In the genomic region with DNA sequence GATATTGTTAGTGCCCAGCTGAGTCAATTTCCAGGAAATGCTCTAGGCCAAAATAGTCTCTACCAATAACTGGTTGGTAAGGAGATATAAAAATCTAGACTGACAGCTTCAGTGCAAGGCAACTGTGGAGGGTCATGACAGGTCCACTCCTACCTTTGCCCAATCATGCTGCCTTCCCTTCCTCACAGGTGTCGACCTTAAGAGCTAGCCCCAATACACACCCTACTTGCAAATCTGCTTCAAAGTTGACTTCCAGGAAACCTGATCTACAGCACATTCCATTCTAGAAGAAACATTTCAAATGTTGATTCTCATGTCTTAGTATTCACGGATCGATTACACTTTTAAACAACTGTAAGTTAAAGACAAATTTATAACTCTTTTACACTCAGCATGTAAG, we compare ENCODE assay signal across 16 cellular contexts.
"Had no signal": no experiment of that assay in that cellular context is flagged by ENCODE, and none has a peak within 500 bp of the region (broad histone marks: within the 10 kb centered on the region; RNA-seq: fewer than 3 reads in every experiment).

No MANE protein-coding gene starts in this region.

- H3K9me3 Mint-ChIP-seq: dendritic cell treated with granulocyte-macrophage colony-stimulating factor and Interleukin-4, amounts not matched to agents 40 ng/mL and 50 ng/mL, for 4 days; nephron progenitor cell had no signal

- H3K27me3 Mint-ChIP-seq: dendritic cell treated with granulocyte-macrophage colony-stimulating factor and Interleukin-4, amounts not matched to agents 40 ng/mL and 50 ng/mL, for 4 days; naive thymus-derived CD4-positive, alpha-beta T cell; stimulated activated naive B cell treated with anti-CD40 and anti-IgM and Interleukin-4, amounts not matched to agents 10 μg/mL and 1 μg/mL and 100 μg/mL, for 72 hours; stimulated activated naive CD8-positive, alpha-beta T cell treated with anti-CD3 and anti-CD28 coated beads, Interleukin-15, amount 100 ng/mL, for 72 hours had no signal

- H3K4me3 ChIP-seq: esophagus squamous epithelium, gastroesophageal sphincter, testis, transverse colon had no signal

- H3K27ac ChIP-seq: esophagus squamous epithelium, gastroesophageal sphincter, testis, transverse colon had no signal

- ATAC-seq: gastroesophageal sphincter; left colon; naive thymus-derived CD4-positive, alpha-beta T cell; sciatic nerve; stimulated activated naive B cell treated with anti-CD40 and anti-IgM and Interleukin-4, amounts not matched to agents 10 μg/mL and 1 μg/mL and 100 μg/mL, for 72 hours; stimulated activated naive CD8-positive, alpha-beta T cell treated with anti-CD3 and anti-CD28 coated beads, Interleukin-15, amount 100 ng/mL, for 72 hours had no signal

- H3K4me3 Mint-ChIP-seq: dendritic cell treated with granulocyte-macrophage colony-stimulating factor and Interleukin-4, amounts not matched to agents 40 ng/mL and 50 ng/mL, for 4 days; naive thymus-derived CD4-positive, alpha-beta T cell; nephron progenitor cell; stimulated activated naive B cell treated with anti-CD40 and anti-IgM and Interleukin-4, amounts not matched to agents 10 μg/mL and 1 μg/mL and 100 μg/mL, for 72 hours; stimulated activated naive CD8-positive, alpha-beta T cell treated with anti-CD3 and anti-CD28 coated beads, Interleukin-15, amount 100 ng/mL, for 72 hours had no signal

- DNase-seq: esophagus squamous epithelium; foreskin fibroblast; glutamatergic neuron; left colon; naive thymus-derived CD4-positive, alpha-beta T cell; nephron progenitor cell; stimulated activated CD4-positive, alpha-beta T cell treated with anti-CD3 and anti-CD28 coated beads, Interleukin-2, amount 100 ng/mL, for 24 hours; stimulated activated CD4-positive, alpha-beta T cell treated with anti-CD3 and anti-CD28 coated beads, Interleukin-4, amount 100 ng/mL, for 4 hours; stimulated activated naive B cell treated with anti-CD40 and anti-IgM and Interleukin-4, amounts not matched to agents 10 μg/mL and 1 μg/mL and 100 μg/mL, for 72 hours; stimulated activated naive CD8-positive, alpha-beta T cell treated with anti-CD3 and anti-CD28 coated beads, Interleukin-15, amount 100 ng/mL, for 72 hours; testis; transverse colon had no signal

- H3K27ac Mint-ChIP-seq: dendritic cell treated with granulocyte-macrophage colony-stimulating factor and Interleukin-4, amounts not matched to agents 40 ng/mL and 50 ng/mL, for 4 days; naive thymus-derived CD4-positive, alpha-beta T cell; nephron progenitor cell; stimulated activated naive B cell treated with anti-CD40 and anti-IgM and Interleukin-4, amounts not matched to agents 10 μg/mL and 1 μg/mL and 100 μg/mL, for 72 hours; stimulated activated naive CD8-positive, alpha-beta T cell treated with anti-CD3 and anti-CD28 coated beads, Interleukin-15, amount 100 ng/mL, for 72 hours had no signal

- H3K36me3 ChIP-seq: esophagus squamous epithelium, gastroesophageal sphincter, transverse colon had no signal

- FAIRE-seq: colon had no signal

- H3K27me3 ChIP-seq: esophagus squamous epithelium, gastroesophageal sphincter, testis, transverse colon had no signal

- H3K4me1 Mint-ChIP-seq: naive thymus-derived CD4-positive, alpha-beta T cell; stimulated activated naive B cell treated with anti-CD40 and anti-IgM and Interleukin-4, amounts not matched to agents 10 μg/mL and 1 μg/mL and 100 μg/mL, for 72 hours; stimulated activated naive CD8-positive, alpha-beta T cell treated with anti-CD3 and anti-CD28 coated beads, Interleukin-15, amount 100 ng/mL, for 72 hours had no signal

- H3K9me3 ChIP-seq: esophagus squamous epithelium, gastroesophageal sphincter, testis, transverse colon had no signal

- H3K36me3 Mint-ChIP-seq: naive thymus-derived CD4-positive, alpha-beta T cell; stimulated activated naive B cell treated with anti-CD40 and anti-IgM and Interleukin-4, amounts not matched to agents 10 μg/mL and 1 μg/mL and 100 μg/mL, for 72 hours had no signal

- H3K4me1 ChIP-seq: esophagus squamous epithelium, gastroesophageal sphincter, testis, transverse colon had no signal
